In genomic region chr18:48928787-48929186, GRCh38 we compare ENCODE assay signal across 8 cellular contexts. TPM values are rescaled to one million over a fixed set of nuclear protein-coding genes. Genes with fewer than 3 reads are reported as not detected.
DNase-seq lines count a peak whose midpoint lies in the region; ATAC-seq and TF ChIP-seq lines count a peak whose summit lies in the region.

No MANE protein-coding gene starts in this region.

- H3K9ac ChIP-seq in skeletal muscle tissue (ENCODE audit: low read depth in 1 of 3, low read length in 3 of 3), result peak overlapping the region in 2 of 3 donors; percentile 19 to 69

- H3K27ac ChIP-seq in RWPE2 (ENCODE audit: poor library complexity, severe bottlenecking) (peak overlapping the region; percentile 98), cardiac muscle cell (peak overlapping the region; percentile 84), skeletal muscle tissue (ENCODE audit: low read depth, low read length) (no peak overlapping the region)

- peak; percentile 81 for ATAC-seq in GM19372 (IDR thresholded peaks at IDR 0.05; ENCODE audit: low read depth, unreplicated experiment)
- peak; percentile 76 for ATAC-seq in HG03460 (IDR thresholded peaks at IDR 0.05; ENCODE audit: unreplicated experiment)
- ATAC-seq in RWPE2 (ENCODE audit: low read depth), result peak; percentile 83

- DNase-seq in C1 segment of cervical spinal cord (lab: John Stamatoyannopoulos, UW), result peak in 10 of 14 donors; percentile 34 to 75 (median 64)
- DNase-seq in RWPE2 (ENCODE audit: low spot score), result no peak
- DNase-seq in activated gamma-delta T cell treated with Interleukin-2 at 50 U/mL for 16 hours, result peak; percentile 76
- DNase-seq in cardiac muscle cell (ENCODE audit: low read depth in 1 of 2, low spot score in 1 of 2), result no peak
- DNase-seq in cerebellum (ENCODE audit: low spot score), result no peak

- H3K4me1 ChIP-seq in RWPE2 (ENCODE audit: insufficient read depth, poor library complexity, severe bottlenecking) (peaks cover 66% of the 10 kb centered on the region), cardiac muscle cell (ENCODE audit: low read depth) (peaks cover 90% of the 10 kb centered on the region), skeletal muscle tissue (ENCODE audit: control insufficient read depth in 3 of 3, insufficient read depth in 3 of 3, low read length in 3 of 3) (peaks cover 76 to 94% (median 92%) of the 10 kb centered on the region in 3 donors)

- H3K4me3 ChIP-seq in RWPE2 (ENCODE audit: severe bottlenecking) (no peak overlapping the region), cardiac muscle cell (no peak overlapping the region), skeletal muscle tissue (ENCODE audit: low read length in 3 of 3) (peak overlapping the region in 2 of 3 donors; percentile 12 to 41)

- no peaks in the 10 kb centered on the region for H3K27me3 ChIP-seq in RWPE2 (ENCODE audit: insufficient read depth, poor library complexity, severe bottlenecking)
- no peaks in the 10 kb centered on the region for H3K27me3 ChIP-seq in cardiac muscle cell
- H3K27me3 ChIP-seq in skeletal muscle tissue (ENCODE audit: control insufficient read depth in 3 of 3, insufficient read depth in 3 of 3, low read length in 3 of 3), result no peaks in the 10 kb centered on the region

- TF ChIP-seq CTCF in RWPE2 (IDR thresholded peaks at IDR 0.05; ENCODE audit: poor library complexity, severe bottlenecking), result no peak
- TF ChIP-seq CTCF in cardiac muscle cell (IDR thresholded peaks at IDR 0.05; ENCODE audit: low read depth, low read length), result no peak

- H3K9me3 ChIP-seq in RWPE2 (ENCODE audit: severe bottlenecking), result no peaks in the 10 kb centered on the region
- no peaks in the 10 kb centered on the region for H3K9me3 ChIP-seq in cardiac muscle cell (ENCODE audit: low read depth)
- no peaks in the 10 kb centered on the region for H3K9me3 ChIP-seq in skeletal muscle tissue (ENCODE audit: control insufficient read depth in 3 of 3, low read length in 3 of 3)

- H3K36me3 ChIP-seq in RWPE2 (ENCODE audit: low read depth), result no peaks in the 10 kb centered on the region
- H3K36me3 ChIP-seq in cardiac muscle cell, result no peaks in the 10 kb centered on the region
- no peaks in the 10 kb centered on the region for H3K36me3 ChIP-seq in skeletal muscle tissue (ENCODE audit: control insufficient read depth in 3 of 3, insufficient read depth in 3 of 3, low read length in 3 of 3)

RNA-seq across cellular contexts. Expression of gene SMAD7, which starts 22.0 kb away (rescaled TPM):
- 93.1 and 129 TPM in 2 replicates for total RNA-seq in cardiac muscle cell
- 60.1 and 80.8 TPM in 2 replicates for polyA plus RNA-seq in cardiac muscle cell
- 8.9 TPM for total RNA-seq in skeletal muscle tissue
- total RNA-seq in cerebellum, result 14.9 TPM

Comparison
In these comparisons a context has a peak if more than half of its experiments do, and no peak if none do; other contexts are left out.
1. DNase-seq: peak in C1 segment of cervical spinal cord (10 of 14) and activated gamma-delta T cell treated with Interleukin-2 at 50 U/mL for 16 hours (single experiment); none in RWPE2 (single experiment), cardiac muscle cell (0 of 2) and cerebellum (single experiment).
2. H3K4me3 ChIP-seq: peak in skeletal muscle tissue (2 of 3); none in RWPE2 (single experiment) and cardiac muscle cell (single experiment).
3. Peak in every context shown above with its lines, with median percentiles within 50 percentile points of each other: ATAC-seq.